26 cellular contexts compared by ENCODE assay signal in genomic region chr10:104304346-104304745, GRCh38. TPM values are rescaled to one million over a fixed set of nuclear protein-coding genes. Genes with fewer than 3 reads are reported as not detected.
DNase-seq lines count a peak whose midpoint lies in the region; ATAC-seq and TF ChIP-seq lines count a peak whose summit lies in the region.
"Had no signal": no experiment of that assay in that cellular context is flagged by ENCODE, and none has a peak within 500 bp of the region (broad histone marks: within the 10 kb centered on the region; RNA-seq: fewer than 3 reads in every experiment).

No MANE protein-coding gene starts in this region.

- no peaks in the 10 kb centered on the region for H3K9me3 ChIP-seq in right atrium auricular region
- H3K9me3 ChIP-seq in stomach smooth muscle (ENCODE audit: control insufficient read depth in 2 of 2, low read length in 2 of 2) = no peaks in the 10 kb centered on the region
- no peaks in the 10 kb centered on the region for H3K9me3 ChIP-seq in body of pancreas
- H3K9me3 ChIP-seq: A549, Caco-2, thoracic aorta had no signal

- no peak for ATAC-seq in left ventricle myocardium superior
- no peak for ATAC-seq in body of pancreas
- ATAC-seq: A549; activated CD8-positive, alpha-beta memory T cell treated with anti-CD3 and anti-CD28 coated beads, Interleukin-2, amount 10 ng/mL, durations not matched to agents 7 days and 5 days; stimulated activated naive CD8-positive, alpha-beta T cell treated with anti-CD3 and anti-CD28 coated beads, Interleukin-15, Interleukin-2, amounts not matched to agents 100 U/mL and 50 U/mL, for 24 hours; WTC11 had no signal

- H3K9ac ChIP-seq in stomach smooth muscle (ENCODE audit: low read length in 2 of 2) = no peak overlapping the region

- H3K27ac ChIP-seq in VCaP = peak overlapping the region; percentile 84
- peak overlapping the region; percentile 96 to 97 for H3K27ac ChIP-seq in right atrium auricular region
- H3K27ac ChIP-seq in stomach smooth muscle (ENCODE audit: low read length) = peak overlapping the region; percentile 58
- no peak overlapping the region for H3K27ac ChIP-seq in body of pancreas
- H3K27ac ChIP-seq: A549, thoracic aorta had no signal

- intact Hi-C loops in cardiac septum (cut with DNase I) (loop anchor here (2.0 kb wide), 1 partner anchor 46 kb away; no protein-coding TSS in a partner anchor), left ventricle myocardium superior (cut with micrococcal nuclease) (no loop called here), body of pancreas (cut with DNase I) (no loop called here)

- H3K4me1 ChIP-seq in right atrium auricular region (peaks cover 0 to 92% of the 10 kb centered on the region in 2 donors), stomach smooth muscle (ENCODE audit: control insufficient read depth, insufficient read depth, low read length) (peaks cover 38% of the 10 kb centered on the region), body of pancreas (peaks cover 17% of the 10 kb centered on the region)
- H3K4me1 ChIP-seq: Caco-2 had no signal

- H3K4me3 ChIP-seq in right atrium auricular region (no peak overlapping the region), stomach smooth muscle (ENCODE audit: low read length in 2 of 2) (peak overlapping the region in 1 of 2 donors; percentile 35), body of pancreas (no peak overlapping the region)
- H3K4me3 ChIP-seq: A549, thoracic aorta had no signal

- peaks cover 9% of the 10 kb centered on the region for H3K36me3 ChIP-seq in right atrium auricular region
- no peaks in the 10 kb centered on the region for H3K36me3 ChIP-seq in stomach smooth muscle (ENCODE audit: control insufficient read depth in 2 of 2, insufficient read depth in 2 of 2, low read length in 2 of 2)
- H3K36me3 ChIP-seq in body of pancreas (replicated peaks in 1 of 2; ENCODE audit: insufficient read depth in 1 of 2, low read depth in 2 of 2) = no peaks in the 10 kb centered on the region
- H3K36me3 ChIP-seq: thoracic aorta had no signal

- DNase-seq in cardiac septum (ENCODE audit: low spot score) (peak; percentile 1), left ventricle myocardium superior (no peak), right atrium auricular region (ENCODE audit: low spot score) (no peak), AG20443 (ENCODE audit: low spot score) (no peak), body of pancreas (no peak), NCI-H510A (lab: John Stamatoyannopoulos, UW) (no peak)
- DNase-seq: activated CD8-positive, alpha-beta memory T cell treated with anti-CD3 and anti-CD28 coated beads, Interleukin-2, amount 10 ng/mL, durations not matched to agents 7 days and 5 days; activated naive CD4-positive, alpha-beta T cell treated with anti-CD3 and anti-CD28 coated beads for 36 hours; Caco-2; DMS79 treated with DMSO at 0.1 percent for 48 hours; GF-D8; H9; kidney glomerular epithelial cell; NCI-H1092; NCI-H187; NCI-H2171 treated with DMSO at 0.1 percent for 48 hours; NCI-H524; SHP77 treated with DMSO at 0.1 percent for 48 hours; stimulated activated naive CD8-positive, alpha-beta T cell treated with anti-CD3 and anti-CD28 coated beads, Interleukin-15, Interleukin-2, amounts not matched to agents 100 U/mL and 50 U/mL, for 24 hours; T1000 had no signal

- WGBS in body of pancreas, 2 donors = 73 to 74% methylated on average over 4 of the region's 4 CpGs

- TF ChIP-seq CTCF in VCaP (conservative IDR thresholded peaks at IDR 0.05) (no peak), right atrium auricular region (IDR thresholded peaks at IDR 0.05) (no peak), body of pancreas (IDR thresholded peaks at IDR 0.05) (no peak)

- no peak for TF ChIP-seq POLR2A in body of pancreas (IDR thresholded peaks at IDR 0.05)

- H3K27me3 ChIP-seq in right atrium auricular region = no peaks in the 10 kb centered on the region
- no peaks in the 10 kb centered on the region for H3K27me3 ChIP-seq in stomach smooth muscle (ENCODE audit: control insufficient read depth in 1 of 2, insufficient read depth in 2 of 2, low read length in 2 of 2)
- no peaks in the 10 kb centered on the region for H3K27me3 ChIP-seq in body of pancreas

RNA-seq across cellular contexts. Expression of gene ITPRIP, which starts 33.9 kb away (rescaled TPM):
- 25.4 TPM for total RNA-seq in cardiac septum
- 27.6 TPM for total RNA-seq in left ventricle myocardium superior
- 10 to 100 TPM; 56.2 to 62.5 TPM for total RNA-seq in right atrium auricular region
- total RNA-seq in body of pancreas = 1 to 10 TPM; 4.7 to 7.9 TPM

RNA-seq across cellular contexts. Expression of gene GSTO2, which starts 35.4 kb away (rescaled TPM):
- total RNA-seq in cardiac septum = 0.67 TPM
- total RNA-seq in left ventricle myocardium superior = 1.1 TPM
- under 1 TPM; 0.55 to 0.63 TPM for total RNA-seq in right atrium auricular region
- total RNA-seq in body of pancreas = 10 to 100 TPM in 1 of 2 donors, 1 to 10 TPM in 1; 9.6 to 26.5 TPM
- total RNA-seq: skeletal muscle tissue had no signal

RNA-seq across cellular contexts. Expression of gene CFAP58, which starts 49.3 kb away (rescaled TPM):
- total RNA-seq in cardiac septum (2.7 TPM), left ventricle myocardium superior (1.2 TPM), right atrium auricular region (1 to 10 TPM; 3.5 to 4.8 TPM), body of pancreas (under 1 TPM in 1 of 2 donors, not detected in 1; 0.26 TPM)
- total RNA-seq: Caco-2 had no signal

RNA-seq across cellular contexts. Expression of gene GSTO1, which starts 49.7 kb away (rescaled TPM):
- total RNA-seq in cardiac septum (209 TPM), left ventricle myocardium superior (163 TPM), right atrium auricular region (100 to 1,000 TPM; 257 to 291 TPM), body of pancreas (10 to 100 TPM; 16.8 to 65.9 TPM)

Comparison
In these comparisons a context has a peak if more than half of its experiments do, and no peak if none do; other contexts are left out.
1. H3K27ac ChIP-seq: peak in VCaP (single experiment), right atrium auricular region (2 of 2) and stomach smooth muscle (single experiment); none in body of pancreas (0 of 4).